Comparison of ENCODE assay signal across 8 cellular contexts in the genomic region with DNA sequence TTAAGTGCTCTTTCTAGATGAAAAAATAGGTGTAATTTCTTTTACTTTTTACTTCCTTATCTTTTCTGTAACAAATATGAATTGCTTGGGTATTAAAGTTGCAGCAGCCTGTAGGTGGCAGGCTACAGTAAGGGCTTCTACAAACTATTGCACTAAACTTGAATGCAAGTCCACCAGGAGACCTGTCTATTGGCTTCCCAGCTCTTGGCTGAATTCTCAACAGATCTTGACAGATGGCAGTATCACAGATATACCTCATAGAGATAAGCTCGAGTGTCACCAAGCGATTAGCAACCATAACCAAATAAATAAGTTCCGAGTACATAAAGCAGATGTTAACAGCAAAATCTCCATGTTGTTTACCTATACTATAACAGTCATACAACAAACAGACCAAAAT. TPM values are rescaled to one million over a fixed set of nuclear protein-coding genes. Genes with fewer than 3 reads are reported as not detected.
DNase-seq lines count a peak whose midpoint lies in the region; ATAC-seq and TF ChIP-seq lines count a peak whose summit lies in the region.

No MANE protein-coding gene starts in this region.

- POLR2A ChIA-PET in Panc1 (lab: Charles Lee) = interaction anchor here (0.6 kb wide), 1 partner anchor 1591 kb away, joined by 3 read pairs; no protein-coding TSS in a partner anchor

- peaks cover 28% of the 10 kb centered on the region for H3K4me1 ChIP-seq in Panc1 (ENCODE audit: control insufficient read depth, insufficient read depth, low read length)

- no TSS peak for BruUV-seq in Calu3 (replicated peaks; lab: Mats Ljungman, UMichigan)
- no TSS peak for BruUV-seq in Panc1 (replicated peaks; lab: Mats Ljungman, UMichigan)

- DNase-seq in Calu3 = peak; percentile 59
- no peak for DNase-seq in HFF-Myc (ENCODE audit: extremely low read depth, low read depth)
- DNase-seq in Panc1 (ENCODE audit: low read depth, low spot score) = peak; percentile 54
- DNase-seq in activated naive CD8-positive, alpha-beta T cell treated with anti-CD3 and anti-CD28 coated beads for 36 hours = peak; percentile 15
- no peak for DNase-seq in Right ventricle myocardium superior
- DNase-seq in retinal pigment epithelial cell (ENCODE audit: low read depth) = no peak
- DNase-seq in 8988T = no peak

- no peaks in the 10 kb centered on the region for H3K27me3 ChIP-seq in Panc1 (ENCODE audit: control insufficient read depth, insufficient read depth, low read length)

- peak; percentile 90 for ATAC-seq in Panc1
- peak; percentile 82 for ATAC-seq in Right ventricle myocardium superior (ENCODE audit: poor library complexity)
- ATAC-seq in GM18873 (IDR thresholded peaks at IDR 0.05; ENCODE audit: low FRiP score, unreplicated experiment) = no peak

- H3K4me3 Mint-ChIP-seq in Calu3 (ENCODE audit: low read depth, unreplicated experiment) = no peak overlapping the region
- no peak overlapping the region for H3K4me3 Mint-ChIP-seq in activated naive CD8-positive, alpha-beta T cell treated with anti-CD3 and anti-CD28 coated beads for 36 hours

- H3K27ac ChIP-seq in Panc1 (ENCODE audit: low read length) = no peak overlapping the region; the same call in 1 of the 2 replicates

- no peaks in the 10 kb centered on the region for H3K9me3 ChIP-seq in Panc1 (ENCODE audit: control insufficient read depth, insufficient read depth, low read depth, low read length)

- H3K36me3 ChIP-seq in Panc1 (ENCODE audit: control insufficient read depth, insufficient read depth, low read length) = no peaks in the 10 kb centered on the region; the same call in 1 of the 2 replicates

- no peaks in the 10 kb centered on the region for H3K9me3 Mint-ChIP-seq in Calu3 (ENCODE audit: low read depth, unreplicated experiment)
- H3K9me3 Mint-ChIP-seq in activated naive CD8-positive, alpha-beta T cell treated with anti-CD3 and anti-CD28 coated beads for 36 hours = no peaks in the 10 kb centered on the region

- peak; percentile 52 for TF ChIP-seq CTCF in Calu3 (IDR thresholded peaks at IDR 0.05; ENCODE audit: unreplicated experiment)
- peak; percentile 66 for TF ChIP-seq CTCF in HFF-Myc (IDR thresholded peaks at IDR 0.05; ENCODE audit: low read depth, low read length, missing control alignments)
- TF ChIP-seq CTCF in Panc1 (IDR thresholded peaks at IDR 0.05) = peak; percentile 78
- TF ChIP-seq CTCF in retinal pigment epithelial cell (conservative IDR thresholded peaks at IDR 0.05; ENCODE audit: low read depth, low read length) = peak; percentile 76

- peaks cover 7% of the 10 kb centered on the region for H3K4me1 Mint-ChIP-seq in Calu3 (ENCODE audit: low read depth, unreplicated experiment)
- peaks cover 42% of the 10 kb centered on the region for H3K4me1 Mint-ChIP-seq in activated naive CD8-positive, alpha-beta T cell treated with anti-CD3 and anti-CD28 coated beads for 36 hours

- H3K27ac Mint-ChIP-seq in Calu3 (ENCODE audit: unreplicated experiment) = no peak overlapping the region
- H3K27ac Mint-ChIP-seq in activated naive CD8-positive, alpha-beta T cell treated with anti-CD3 and anti-CD28 coated beads for 36 hours = no peak overlapping the region

- in situ Hi-C loops in Panc1 (cut with HindIII; ENCODE audit: low pct_unique_long_range_greater_than_20kb, low sequenced_read_pairs) = no loop called here

- intact Hi-C loops in Calu3 (cut with micrococcal nuclease; ENCODE audit: unreplicated experiment) (loop anchor here (1.0 to 10.0 kb wide), 3 partner anchors 86 to 271 kb away; no protein-coding TSS in a partner anchor), Panc1 (cut with micrococcal nuclease; ENCODE audit: unreplicated experiment) (loop anchor here (2.0 to 5.0 kb wide), 2 partner anchors 87 to 188 kb away; no protein-coding TSS in a partner anchor), Right ventricle myocardium superior (cut with DNase I) (loop anchor here (5.0 kb wide), 1 partner anchor 188 kb away; no protein-coding TSS in a partner anchor)

- H3K4me3 ChIP-seq in HFF-Myc (replicated peaks; ENCODE audit: low read depth, low read length) (no peak overlapping the region), Panc1 (ENCODE audit: low read depth in 2 of 2, low read length in 2 of 2) (no peak overlapping the region), retinal pigment epithelial cell (ENCODE audit: low read length) (no peak overlapping the region)

- H3K27me3 Mint-ChIP-seq in Calu3 (ENCODE audit: unreplicated experiment) = no peaks in the 10 kb centered on the region
- H3K27me3 Mint-ChIP-seq in activated naive CD8-positive, alpha-beta T cell treated with anti-CD3 and anti-CD28 coated beads for 36 hours = no peaks in the 10 kb centered on the region

- peaks cover 5% of the 10 kb centered on the region for H3K36me3 Mint-ChIP-seq in Calu3 (ENCODE audit: insufficient read depth, unreplicated experiment)
- H3K36me3 Mint-ChIP-seq in activated naive CD8-positive, alpha-beta T cell treated with anti-CD3 and anti-CD28 coated beads for 36 hours = peaks cover 3% of the 10 kb centered on the region

- CTCF ChIA-PET in Calu3 (lab: Charles Lee) = interaction anchor here (0.6 to 2.1 kb wide), 6 partner anchors 87 to 387 kb away, joined by 3 to 17 read pairs (median 4); partner anchors contain the start of gene MT2A
- CTCF ChIA-PET in Panc1 (lab: Charles Lee) = interaction anchor here (0.5 to 1.8 kb wide), 2 partner anchors 87 to 103 kb away, joined by 8 read pairs; no protein-coding TSS in a partner anchor

RNA-seq across cellular contexts. Expression of gene BBS2, which starts 5.9 kb away (rescaled TPM):
- total RNA-seq in Calu3 (2022) (35.5 and 36.4 TPM in 2 replicates), Panc1 (2021; ENCODE audit: unreplicated experiment) (24.0 TPM), Right ventricle myocardium superior (39.0 TPM)
- polyA plus RNA-seq in Panc1 (2012; ENCODE audit: insufficient read length) = 23.8 TPM
- 1 to 10 TPM; 9.3 to 9.6 TPM for total RNA-seq in activated naive CD8-positive, alpha-beta T cell treated with anti-CD3 and anti-CD28 coated beads for 36 hours

RNA-seq across cellular contexts. Expression of gene MT4, which starts 50.9 kb away (rescaled TPM):
- not detected in 2 replicates for total RNA-seq in Calu3 (2022)
- total RNA-seq in Panc1 (2021; ENCODE audit: unreplicated experiment) = not detected
- polyA plus RNA-seq in Panc1 (2012; ENCODE audit: insufficient read length) = not detected
- not detected for total RNA-seq in activated naive CD8-positive, alpha-beta T cell treated with anti-CD3 and anti-CD28 coated beads for 36 hours
- total RNA-seq in Right ventricle myocardium superior = not detected

Comparison
In these comparisons a context has a peak if more than half of its experiments do, and no peak if none do; other contexts are left out.
1. DNase-seq: peak in Calu3 (single experiment), Panc1 (single experiment) and activated naive CD8-positive, alpha-beta T cell treated with anti-CD3 and anti-CD28 coated beads for 36 hours (single experiment); none in HFF-Myc (single experiment), Right ventricle myocardium superior (single experiment), retinal pigment epithelial cell (single experiment) and 8988T (single experiment).
2. Peak in every context shown above with its lines, with median percentiles within 50 percentile points of each other: CTCF ChIP-seq.